Comparison of ENCODE assay signal across 18 cellular contexts in the genomic region with DNA sequence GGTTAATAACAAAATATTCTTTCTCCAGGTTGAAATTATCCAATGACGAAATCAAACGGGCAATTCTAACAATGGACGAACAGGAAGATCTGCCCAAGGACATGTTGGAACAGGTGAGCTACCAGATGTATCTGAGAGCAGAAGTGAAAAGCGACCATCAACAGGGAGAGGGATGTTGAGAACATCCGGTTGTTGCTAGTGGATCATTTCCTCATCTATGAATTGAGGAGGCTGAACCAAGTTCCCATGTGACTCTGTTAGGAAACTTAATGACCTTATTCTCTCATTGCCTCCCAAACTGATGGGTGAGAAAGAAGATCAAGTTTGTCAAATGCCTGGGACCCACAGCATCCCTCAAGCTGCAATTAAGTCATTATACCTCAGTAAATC.
DNase-seq lines count a peak whose midpoint lies in the region; ATAC-seq, FAIRE-seq and TF ChIP-seq lines count a peak whose summit lies in the region.
"Had no signal": no experiment of that assay in that cellular context is flagged by ENCODE, and none has a peak within 500 bp of the region (broad histone marks: within the 10 kb centered on the region; RNA-seq: fewer than 3 reads in every experiment).

No MANE protein-coding gene starts in this region.

- no peak overlapping the region for H3K4me3 Mint-ChIP-seq in glutamatergic neuron (ENCODE audit: unreplicated experiment)
- H3K4me3 Mint-ChIP-seq: activated naive CD8-positive, alpha-beta T cell treated with anti-CD3 and anti-CD28 coated beads, Interleukin-2, amount 50 U/mL, for 24 hours; activated T-cell treated with anti-CD3 and anti-CD28 coated beads, Interleukin-2, amount 50 U/mL, for 4 hours had no signal

- H3K27me3 ChIP-seq in SU-DHL-6 (ENCODE audit: low read length) = no peaks in the 10 kb centered on the region
- H3K27me3 ChIP-seq in foreskin keratinocyte = no peaks in the 10 kb centered on the region
- no peaks in the 10 kb centered on the region for H3K27me3 ChIP-seq in stomach smooth muscle (ENCODE audit: control insufficient read depth in 1 of 2, insufficient read depth in 2 of 2, low read length in 2 of 2)
- H3K27me3 ChIP-seq: BLaER1, upper lobe of left lung had no signal

- DNase-seq in HTR-8/SVneo (ENCODE audit: insufficient read length, low spot score) = no peak
- peak; percentile 90 to 96 for DNase-seq in foreskin keratinocyte
- no peak for DNase-seq in iPS-NIHi7 (ENCODE audit: extremely low spot score)
- DNase-seq in glutamatergic neuron = no peak
- DNase-seq: activated CD4-positive, alpha-beta T cell treated with anti-CD3 and anti-CD28 coated beads for 48 hours; activated naive CD8-positive, alpha-beta T cell treated with anti-CD3 and anti-CD28 coated beads, Interleukin-2, amount 50 U/mL, for 24 hours; activated T-cell treated with anti-CD3 and anti-CD28 coated beads, Interleukin-2, amount 50 U/mL, for 4 hours; DND-41; NCI-H1105; NCI-H446; psoas muscle; stimulated activated CD4-positive, alpha-beta T cell treated with anti-CD3 and anti-CD28 coated beads, Interleukin-1b, Interleukin-23, amount 100 ng/mL, for 48 hours; upper lobe of left lung had no signal

- H3K27ac Mint-ChIP-seq in glutamatergic neuron (ENCODE audit: unreplicated experiment) = no peak overlapping the region
- H3K27ac Mint-ChIP-seq: activated naive CD8-positive, alpha-beta T cell treated with anti-CD3 and anti-CD28 coated beads, Interleukin-2, amount 50 U/mL, for 24 hours had no signal

- H3K4me2 ChIP-seq in SU-DHL-6 (ENCODE audit: low read depth, low read length, poor library complexity, severe bottlenecking) = no peak overlapping the region
- H3K4me2 ChIP-seq: BLaER1 had no signal

- H3K9me2 ChIP-seq in SU-DHL-6 (replicated peaks; ENCODE audit: insufficient read depth, low read length) = no peaks in the 10 kb centered on the region

- no peaks in the 10 kb centered on the region for H3K9me3 Mint-ChIP-seq in glutamatergic neuron (ENCODE audit: unreplicated experiment)
- H3K9me3 Mint-ChIP-seq: activated naive CD8-positive, alpha-beta T cell treated with anti-CD3 and anti-CD28 coated beads, Interleukin-2, amount 50 U/mL, for 24 hours; activated T-cell treated with anti-CD3 and anti-CD28 coated beads, Interleukin-2, amount 50 U/mL, for 4 hours had no signal

- peak; percentile 85 for FAIRE-seq in HTR-8/SVneo (lab: Jason Lieb, UNC)
- FAIRE-seq: islet of Langerhans had no signal

- H2AFZ ChIP-seq in SU-DHL-6 (ENCODE audit: low read depth, low read length, severe bottlenecking) = no peak overlapping the region

- no peaks in the 10 kb centered on the region for H3K9me3 ChIP-seq in SU-DHL-6 (ENCODE audit: insufficient read depth, low read length)
- H3K9me3 ChIP-seq in stomach smooth muscle (ENCODE audit: control insufficient read depth in 2 of 2, low read length in 2 of 2) = no peaks in the 10 kb centered on the region
- H3K9me3 ChIP-seq: BLaER1, psoas muscle, upper lobe of left lung had no signal

- no peak overlapping the region for H3K9ac ChIP-seq in SU-DHL-6 (ENCODE audit: low read length)
- peak overlapping the region in 1 of 2 donors; percentile 7 for H3K9ac ChIP-seq in stomach smooth muscle (ENCODE audit: low read length in 2 of 2)
- H3K9ac ChIP-seq: BLaER1 had no signal

- no peaks in the 10 kb centered on the region for H3K27me3 Mint-ChIP-seq in glutamatergic neuron (ENCODE audit: unreplicated experiment)
- H3K27me3 Mint-ChIP-seq: activated naive CD8-positive, alpha-beta T cell treated with anti-CD3 and anti-CD28 coated beads, Interleukin-2, amount 50 U/mL, for 24 hours had no signal

- H3K4me1 Mint-ChIP-seq in glutamatergic neuron (ENCODE audit: low read depth, unreplicated experiment) = peaks cover 2% of the 10 kb centered on the region
- H3K4me1 Mint-ChIP-seq: activated naive CD8-positive, alpha-beta T cell treated with anti-CD3 and anti-CD28 coated beads, Interleukin-2, amount 50 U/mL, for 24 hours had no signal

- H4K20me1 ChIP-seq in SU-DHL-6 (ENCODE audit: low read depth, low read length) = no peaks in the 10 kb centered on the region
- H4K20me1 ChIP-seq: BLaER1 had no signal

- TF ChIP-seq CTCF in SU-DHL-6 (IDR thresholded peaks at IDR 0.05; ENCODE audit: insufficient read depth, low read length, poor library complexity, severe bottlenecking) = no peak
- no peak for TF ChIP-seq CTCF in foreskin keratinocyte (conservative IDR thresholded peaks at IDR 0.05)
- TF ChIP-seq CTCF in glutamatergic neuron (IDR thresholded peaks at IDR 0.05; ENCODE audit: partially characterized antibody, unreplicated experiment) = no peak

- peak; percentile 76 for ATAC-seq in foreskin keratinocyte
- ATAC-seq in HG02623 (IDR thresholded peaks at IDR 0.05; ENCODE audit: unreplicated experiment) = no peak
- ATAC-seq: activated naive CD8-positive, alpha-beta T cell treated with anti-CD3 and anti-CD28 coated beads, Interleukin-2, amount 50 U/mL, for 24 hours; activated T-cell treated with anti-CD3 and anti-CD28 coated beads, Interleukin-2, amount 50 U/mL, for 4 hours; psoas muscle had no signal

- peaks cover 31% of the 10 kb centered on the region for H3K4me1 ChIP-seq in foreskin keratinocyte
- peaks cover 73% of the 10 kb centered on the region for H3K4me1 ChIP-seq in stomach smooth muscle (ENCODE audit: control insufficient read depth, insufficient read depth, low read length)

- H3K79me2 ChIP-seq in SU-DHL-6 (ENCODE audit: insufficient read depth, low read length) = no peaks in the 10 kb centered on the region

- H3F3A ChIP-seq in SU-DHL-6 (ENCODE audit: insufficient read depth) = peaks cover 8% of the 10 kb centered on the region

- H3K4me3 ChIP-seq in SU-DHL-6 (ENCODE audit: insufficient read depth, low read length, poor library complexity, severe bottlenecking) (no peak overlapping the region), stomach smooth muscle (ENCODE audit: low read length in 2 of 2) (no peak overlapping the region)
- H3K4me3 ChIP-seq: BLaER1, psoas muscle, upper lobe of left lung had no signal

- peak overlapping the region; percentile 43 for H3K27ac ChIP-seq in SU-DHL-6 (ENCODE audit: low read depth, low read length)
- peak overlapping the region; percentile 54 for H3K27ac ChIP-seq in foreskin keratinocyte
- peak overlapping the region; percentile 87 for H3K27ac ChIP-seq in stomach smooth muscle (ENCODE audit: low read length)
- H3K27ac ChIP-seq: BLaER1, psoas muscle had no signal

- peaks cover 4% of the 10 kb centered on the region; the same call in 1 of the 2 replicates for H3K36me3 ChIP-seq in SU-DHL-6 (ENCODE audit: low read length)
- H3K36me3 ChIP-seq in stomach smooth muscle (ENCODE audit: control insufficient read depth in 2 of 2, insufficient read depth in 2 of 2, low read length in 2 of 2) = peaks cover 24% of the 10 kb centered on the region in 2 donors

- H3K36me3 Mint-ChIP-seq in glutamatergic neuron (ENCODE audit: unreplicated experiment) = peaks cover 5% of the 10 kb centered on the region

Comparison
In these comparisons a context has a peak if more than half of its experiments do, and no peak if none do; other contexts are left out.
1. DNase-seq: peak in foreskin keratinocyte (2 of 2); none in HTR-8/SVneo (single experiment), iPS-NIHi7 (single experiment) and glutamatergic neuron (single experiment).
2. Peak in every context shown above with its lines, with median percentiles within 50 percentile points of each other: H3K27ac ChIP-seq.